14 cellular contexts compared by ENCODE assay signal in the genomic region with DNA sequence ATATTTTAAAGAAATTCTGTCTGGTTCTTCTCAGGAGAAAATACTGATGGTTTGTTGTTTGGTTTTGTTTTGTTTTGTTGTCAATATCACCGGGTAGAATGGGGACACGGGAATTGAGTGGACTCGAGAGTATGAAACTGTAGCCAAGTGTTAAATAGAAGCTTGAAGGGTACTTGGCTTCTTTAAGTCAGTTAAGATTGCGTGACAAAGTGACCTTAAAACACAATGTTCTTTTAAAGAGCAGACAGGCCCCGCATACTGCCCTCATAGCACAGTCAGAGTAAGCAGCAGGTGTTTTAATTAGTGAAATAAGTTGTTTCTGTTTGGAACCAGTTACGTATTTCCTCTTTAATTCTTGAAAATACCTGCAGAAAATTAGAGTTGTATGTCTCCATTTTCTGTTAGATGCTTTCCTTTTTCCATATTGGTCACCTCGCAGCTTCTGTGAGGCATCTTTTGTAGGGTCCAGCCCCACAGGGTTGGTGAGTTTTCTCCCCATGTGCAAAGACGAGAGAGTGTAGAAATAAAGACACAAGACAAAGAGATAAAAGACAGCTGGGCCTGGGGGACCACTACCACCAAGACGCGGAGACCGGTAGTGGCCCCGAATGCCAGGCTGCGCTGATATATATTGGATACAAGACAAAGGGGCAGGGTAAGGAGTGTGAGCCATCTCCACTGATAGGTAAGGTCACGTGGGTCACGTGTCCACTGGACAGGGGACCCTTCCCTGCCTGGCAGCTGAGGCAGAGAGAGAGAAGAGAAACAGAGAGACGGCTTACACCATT. TPM values are rescaled to one million over a fixed set of nuclear protein-coding genes. Genes with fewer than 3 reads are reported as not detected.
A peak's percentile ranks its signal among the peaks of the same experiment; 100 is the strongest.
DNase-seq lines count a peak whose midpoint lies in the region; ATAC-seq and TF ChIP-seq lines count a peak whose summit lies in the region.
"Had no signal": no experiment of that assay in that cellular context is flagged by ENCODE, and none has a peak within 500 bp of the region (broad histone marks: within the 10 kb centered on the region; RNA-seq: fewer than 3 reads in every experiment).

No MANE protein-coding gene starts in this region.

- H3K4me1 Mint-ChIP-seq in WTC11 = no peaks in the 10 kb centered on the region
- no peaks in the 10 kb centered on the region for H3K4me1 Mint-ChIP-seq in osteocyte (ENCODE audit: unreplicated experiment)
- H3K4me1 Mint-ChIP-seq: CD8-positive, alpha-beta memory T cell had no signal

- TF ChIP-seq CTCF in WTC11 (IDR thresholded peaks at IDR 0.05) (no peak), osteocyte (IDR thresholded peaks at IDR 0.05) (no peak)

- H3K9me3 Mint-ChIP-seq in WTC11 (no peaks in the 10 kb centered on the region), osteocyte (ENCODE audit: unreplicated experiment) (no peaks in the 10 kb centered on the region)
- H3K9me3 Mint-ChIP-seq: CD8-positive, alpha-beta memory T cell had no signal

- H3K36me3 Mint-ChIP-seq in WTC11 (peaks cover 58% of the 10 kb centered on the region), osteocyte (ENCODE audit: unreplicated experiment) (no peaks in the 10 kb centered on the region)
- H3K36me3 Mint-ChIP-seq: CD8-positive, alpha-beta memory T cell had no signal

- no peak for DNase-seq in Right ventricle myocardium inferior (ENCODE audit: missing footprints)
- no peak for DNase-seq in left cardiac atrium
- DNase-seq in WTC11 (ENCODE audit: low spot score) = no peak
- DNase-seq in osteocyte (ENCODE audit: extremely low spot score, unreplicated experiment) = peak; percentile 49
- no peak for DNase-seq in cerebellar cortex (ENCODE audit: low spot score)
- no peak for DNase-seq in NCI-H1930 (lab: John Stamatoyannopoulos, UW)
- DNase-seq in DMS153 (lab: John Stamatoyannopoulos, UW) = no peak
- DNase-seq: NCI-H1417 treated with DMSO at 0.1 percent for 48 hours, NCI-H187 treated with DMSO at 0.1 percent for 48 hours, NCI-H446 treated with DMSO at 0.1 percent for 48 hours, OCI-M1, SK-N-SH had no signal

- POLR2A ChIA-PET in WTC11 (lab: Charles Lee) = no interaction called here

- no peaks in the 10 kb centered on the region for H3K27me3 Mint-ChIP-seq in WTC11 (ENCODE audit: low read depth)
- no peaks in the 10 kb centered on the region for H3K27me3 Mint-ChIP-seq in osteocyte (ENCODE audit: unreplicated experiment)
- H3K27me3 Mint-ChIP-seq: CD8-positive, alpha-beta memory T cell had no signal

- intact Hi-C loops in Right ventricle myocardium inferior (cut with DNase I) (loop anchor here (5.0 kb wide), 1 partner anchor 455 kb away; no protein-coding TSS in a partner anchor), left cardiac atrium (cut with DNase I) (loop anchor here in 1 of 2 donors (5.0 kb wide), 1 partner anchor 230 kb away; no protein-coding TSS in a partner anchor)

- ATAC-seq in Right ventricle myocardium inferior (peak; percentile 52), left cardiac atrium (no peak), WTC11 (no peak)
- ATAC-seq: HepG2 had no signal

- CTCF ChIA-PET in WTC11 (lab: Charles Lee) = interaction anchor here (0.7 to 1.3 kb wide), 5 partner anchors 10 to 238 kb away, joined by 3 to 13 read pairs (median 3); a partner anchor contains a TSS

- no peak overlapping the region for H3K4me3 Mint-ChIP-seq in WTC11
- no peak overlapping the region for H3K4me3 Mint-ChIP-seq in osteocyte (ENCODE audit: unreplicated experiment)
- H3K4me3 Mint-ChIP-seq: CD8-positive, alpha-beta memory T cell had no signal

- H3K27ac Mint-ChIP-seq in WTC11 (peak overlapping the region; percentile 8; the same call in 1 of the 2 replicates), osteocyte (ENCODE audit: unreplicated experiment) (no peak overlapping the region)

TF ChIP-seq in WTC11, 78 proteins besides CTCF, POLR2A, EP300 and RAD21:
- TF ChIP-seq ZNF263 (CRISPR knock-in tag; IDR thresholded peaks at IDR 0.05; ENCODE audit: low read depth) (no peak), PRRX2 (CRISPR knock-in tag; IDR thresholded peaks at IDR 0.05) (no peak), GABPB1 (CRISPR knock-in tag; IDR thresholded peaks at IDR 0.05) (no peak), FOXJ3 (CRISPR knock-in tag; IDR thresholded peaks at IDR 0.05; ENCODE audit: borderline replicate concordance) (no peak), NR3C1 (CRISPR knock-in tag; conservative IDR thresholded peaks at IDR 0.05; ENCODE audit: low read depth) (no peak), SMAD4 (CRISPR knock-in tag; IDR thresholded peaks at IDR 0.05) (no peak)
- TF ChIP-seq, protein P1, sequence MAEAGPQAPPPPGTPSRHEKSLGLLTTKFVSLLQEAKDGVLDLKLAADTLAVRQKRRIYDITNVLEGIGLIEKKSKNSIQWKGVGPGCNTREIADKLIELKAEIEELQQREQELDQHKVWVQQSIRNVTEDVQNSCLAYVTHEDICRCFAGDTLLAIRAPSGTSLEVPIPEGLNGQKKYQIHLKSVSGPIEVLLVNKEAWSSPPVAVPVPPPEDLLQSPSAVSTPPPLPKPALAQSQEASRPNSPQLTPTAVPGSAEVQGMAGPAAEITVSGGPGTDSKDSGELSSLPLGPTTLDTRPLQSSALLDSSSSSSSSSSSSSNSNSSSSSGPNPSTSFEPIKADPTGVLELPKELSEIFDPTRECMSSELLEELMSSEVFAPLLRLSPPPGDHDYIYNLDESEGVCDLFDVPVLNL (CRISPR knock-in tag; IDR thresholded peaks at IDR 0.05; ENCODE audit: borderline replicate concordance, low read depth) = no peak
- TF ChIP-seq, protein P2, sequence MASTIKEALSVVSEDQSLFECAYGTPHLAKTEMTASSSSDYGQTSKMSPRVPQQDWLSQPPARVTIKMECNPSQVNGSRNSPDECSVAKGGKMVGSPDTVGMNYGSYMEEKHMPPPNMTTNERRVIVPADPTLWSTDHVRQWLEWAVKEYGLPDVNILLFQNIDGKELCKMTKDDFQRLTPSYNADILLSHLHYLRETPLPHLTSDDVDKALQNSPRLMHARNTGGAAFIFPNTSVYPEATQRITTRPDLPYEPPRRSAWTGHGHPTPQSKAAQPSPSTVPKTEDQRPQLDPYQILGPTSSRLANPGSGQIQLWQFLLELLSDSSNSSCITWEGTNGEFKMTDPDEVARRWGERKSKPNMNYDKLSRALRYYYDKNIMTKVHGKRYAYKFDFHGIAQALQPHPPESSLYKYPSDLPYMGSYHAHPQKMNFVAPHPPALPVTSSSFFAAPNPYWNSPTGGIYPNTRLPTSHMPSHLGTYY (CRISPR knock-in tag; IDR thresholded peaks at IDR 0.05) = no peak
- TF ChIP-seq, protein P3, sequence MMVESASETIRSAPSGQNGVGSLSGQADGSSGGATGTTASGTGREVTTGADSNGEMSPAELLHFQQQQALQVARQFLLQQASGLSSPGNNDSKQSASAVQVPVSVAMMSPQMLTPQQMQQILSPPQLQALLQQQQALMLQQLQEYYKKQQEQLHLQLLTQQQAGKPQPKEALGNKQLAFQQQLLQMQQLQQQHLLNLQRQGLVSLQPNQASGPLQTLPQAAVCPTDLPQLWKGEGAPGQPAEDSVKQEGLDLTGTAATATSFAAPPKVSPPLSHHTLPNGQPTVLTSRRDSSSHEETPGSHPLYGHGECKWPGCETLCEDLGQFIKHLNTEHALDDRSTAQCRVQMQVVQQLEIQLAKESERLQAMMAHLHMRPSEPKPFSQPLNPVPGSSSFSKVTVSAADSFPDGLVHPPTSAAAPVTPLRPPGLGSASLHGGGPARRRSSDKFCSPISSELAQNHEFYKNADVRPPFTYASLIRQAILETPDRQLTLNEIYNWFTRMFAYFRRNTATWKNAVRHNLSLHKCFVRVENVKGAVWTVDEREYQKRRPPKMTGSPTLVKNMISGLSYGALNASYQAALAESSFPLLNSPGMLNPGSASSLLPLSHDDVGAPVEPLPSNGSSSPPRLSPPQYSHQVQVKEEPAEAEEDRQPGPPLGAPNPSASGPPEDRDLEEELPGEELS (CRISPR knock-in tag; IDR thresholded peaks at IDR 0.05) = no peak
- TF ChIP-seq, protein P4, sequence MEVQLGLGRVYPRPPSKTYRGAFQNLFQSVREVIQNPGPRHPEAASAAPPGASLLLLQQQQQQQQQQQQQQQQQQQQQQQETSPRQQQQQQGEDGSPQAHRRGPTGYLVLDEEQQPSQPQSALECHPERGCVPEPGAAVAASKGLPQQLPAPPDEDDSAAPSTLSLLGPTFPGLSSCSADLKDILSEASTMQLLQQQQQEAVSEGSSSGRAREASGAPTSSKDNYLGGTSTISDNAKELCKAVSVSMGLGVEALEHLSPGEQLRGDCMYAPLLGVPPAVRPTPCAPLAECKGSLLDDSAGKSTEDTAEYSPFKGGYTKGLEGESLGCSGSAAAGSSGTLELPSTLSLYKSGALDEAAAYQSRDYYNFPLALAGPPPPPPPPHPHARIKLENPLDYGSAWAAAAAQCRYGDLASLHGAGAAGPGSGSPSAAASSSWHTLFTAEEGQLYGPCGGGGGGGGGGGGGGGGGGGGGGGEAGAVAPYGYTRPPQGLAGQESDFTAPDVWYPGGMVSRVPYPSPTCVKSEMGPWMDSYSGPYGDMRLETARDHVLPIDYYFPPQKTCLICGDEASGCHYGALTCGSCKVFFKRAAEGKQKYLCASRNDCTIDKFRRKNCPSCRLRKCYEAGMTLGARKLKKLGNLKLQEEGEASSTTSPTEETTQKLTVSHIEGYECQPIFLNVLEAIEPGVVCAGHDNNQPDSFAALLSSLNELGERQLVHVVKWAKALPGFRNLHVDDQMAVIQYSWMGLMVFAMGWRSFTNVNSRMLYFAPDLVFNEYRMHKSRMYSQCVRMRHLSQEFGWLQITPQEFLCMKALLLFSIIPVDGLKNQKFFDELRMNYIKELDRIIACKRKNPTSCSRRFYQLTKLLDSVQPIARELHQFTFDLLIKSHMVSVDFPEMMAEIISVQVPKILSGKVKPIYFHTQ (CRISPR knock-in tag; IDR thresholded peaks at IDR 0.05) = no peak
TF ChIP-seq in WTC11: peak in this region for 0.

RNA-seq across cellular contexts. Expression of a gene that starts 9.6 kb away (rescaled TPM):
- 0.38 TPM for total RNA-seq in Right ventricle myocardium inferior
- 1 to 10 TPM in 1 of 2 donors, under 1 TPM in 1; 0.88 to 1.1 TPM for total RNA-seq in left cardiac atrium
- 31.4 to 35.0 TPM (median 33.7 TPM) in 3 replicates for total RNA-seq in WTC11 (2021)
- total RNA-seq in osteocyte = 4.1 and 6.9 TPM in 2 replicates

RNA-seq across cellular contexts. Expression of a gene that starts 9.7 kb away (rescaled TPM):
- total RNA-seq in Right ventricle myocardium inferior (27.9 TPM), left cardiac atrium (10 to 100 TPM; 26.8 to 39.3 TPM), WTC11 (2021) (50.5 to 55.6 TPM (median 50.9 TPM) in 3 replicates), osteocyte (38.2 and 39.4 TPM in 2 replicates)

RNA-seq across cellular contexts. Expression of a gene that starts 51.5 kb away (rescaled TPM):
- total RNA-seq in Right ventricle myocardium inferior (38.0 TPM), left cardiac atrium (10 to 100 TPM; 31.1 to 36.7 TPM), WTC11 (2021) (21.4 to 37.5 TPM (median 37.3 TPM) in 3 replicates), osteocyte (4.4 and 6.3 TPM in 2 replicates)
